ENCODE assay signal across 13 cellular contexts in genomic region chr17:66963521-66964082, GRCh38. TPM values are rescaled to one million over a fixed set of nuclear protein-coding genes. Genes with fewer than 3 reads are reported as not detected.
DNase-seq lines count a peak whose midpoint lies in the region; ATAC-seq, FAIRE-seq and TF ChIP-seq lines count a peak whose summit lies in the region.
"Had no signal": no experiment of that assay in that cellular context is flagged by ENCODE, and none has a peak within 500 bp of the region (broad histone marks: within the 10 kb centered on the region; RNA-seq: fewer than 3 reads in every experiment).

No MANE protein-coding gene starts in this region.

- 67% methylated on average over 11 of the region's 11 CpGs for WGBS in SK-N-SH (ENCODE audit: low lambda C conversion rate)

- H3K4me2 ChIP-seq in SK-N-SH (peak overlapping the region; percentile 67; the same call in 1 of the 2 replicates), endothelial cell of umbilical vein (ENCODE audit: insufficient read depth, low read length) (no peak overlapping the region)

- H2AFZ ChIP-seq in SK-N-SH (ENCODE audit: low read depth) (peak overlapping the region; percentile 71; the same call in 1 of the 2 replicates), endothelial cell of umbilical vein (ENCODE audit: low read depth, low read length) (no peak overlapping the region)

- H3K27me3 ChIP-seq in SK-N-SH (ENCODE audit: insufficient read depth) (no peaks in the 10 kb centered on the region), Panc1 (ENCODE audit: control insufficient read depth, insufficient read depth, low read length) (no peaks in the 10 kb centered on the region), endothelial cell of umbilical vein (ENCODE audit: control insufficient read depth in 2 of 2, insufficient read depth in 2 of 2, low read length in 2 of 2) (peaks cover 52 to 54% of the 10 kb centered on the region in 2 experiments)

- dilution Hi-C loops in endothelial cell of umbilical vein (cut with MboI; ENCODE audit: extremely low pct_ligation_motif_present, low sequenced_read_pairs) = no loop called here

- H3K79me2 ChIP-seq in SK-N-SH (ENCODE audit: insufficient read depth) (peaks cover 15% of the 10 kb centered on the region; the same call in 1 of the 2 replicates), endothelial cell of umbilical vein (ENCODE audit: control insufficient read depth, insufficient read depth, low read length) (no peaks in the 10 kb centered on the region)

- peaks cover 4% of the 10 kb centered on the region for H3F3A ChIP-seq in SK-N-SH (replicated peaks; ENCODE audit: insufficient read depth)

- H3K9me1 ChIP-seq in endothelial cell of umbilical vein (replicated peaks; ENCODE audit: control insufficient read depth, extremely low read depth, insufficient read depth, low read length) = no peaks in the 10 kb centered on the region

- no peak overlapping the region for H3K27ac Mint-ChIP-seq in osteocyte (ENCODE audit: unreplicated experiment)

- H3K9me2 ChIP-seq in SK-N-SH = no peaks in the 10 kb centered on the region

- no peak for TF ChIP-seq RAD21 in SK-N-SH (IDR thresholded peaks at IDR 0.05; ENCODE audit: low read length)

- no peak for FAIRE-seq in endothelial cell of umbilical vein (lab: Jason Lieb, UNC)
- FAIRE-seq: G401.6 had no signal

- TF ChIP-seq CTCF in SK-N-SH (IDR thresholded peaks at IDR 0.05) (no peak), Panc1 (IDR thresholded peaks at IDR 0.05) (no peak), endothelial cell of umbilical vein (IDR thresholded peaks at IDR 0.05; ENCODE audit: extremely low read depth in 1 of 2, insufficient read depth in 1 of 2, low read depth in 1 of 2, low read length in 2 of 2) (no peak), osteocyte (IDR thresholded peaks at IDR 0.05) (no peak)

- peak overlapping the region; percentile 73 for H3K4me3 Mint-ChIP-seq in osteocyte (ENCODE audit: unreplicated experiment)

- BruUV-seq in Panc1 (replicated peaks; lab: Mats Ljungman, UMichigan) (TSS peak; percentile 81), endothelial cell of umbilical vein (replicated peaks; lab: Mats Ljungman, UMichigan) (no TSS peak)

- H3K4me1 ChIP-seq in SK-N-SH (ENCODE audit: control insufficient read depth in 1 of 2, insufficient read depth in 2 of 2, low read depth in 1 of 2, low read length in 1 of 2) (peaks cover 0 to 59% of the 10 kb centered on the region in 2 experiments; a peak in 2 of 4 replicates), Panc1 (ENCODE audit: control insufficient read depth, insufficient read depth, low read length) (peaks cover 34% of the 10 kb centered on the region), endothelial cell of umbilical vein (ENCODE audit: control insufficient read depth, extremely low read depth, insufficient read depth, low read length) (no peaks in the 10 kb centered on the region)
- H3K4me1 ChIP-seq: HAP-1 had no signal

- H3K9me3 ChIP-seq in SK-N-SH (no peaks in the 10 kb centered on the region), Panc1 (ENCODE audit: control insufficient read depth, insufficient read depth, low read depth, low read length) (no peaks in the 10 kb centered on the region), endothelial cell of umbilical vein (replicated peaks; ENCODE audit: control insufficient read depth, insufficient read depth, low read length) (no peaks in the 10 kb centered on the region)
- H3K9me3 ChIP-seq: HAP-1 had no signal

- POLR2A ChIA-PET in SK-N-SH (lab: Yijun Ruan, JAX) (interaction anchor here (0.7 to 5.8 kb wide), 10 partner anchors 9 to 195 kb away, joined by 3 to 95 read pairs (median 4); no protein-coding TSS in a partner anchor), Panc1 (lab: Charles Lee) (no interaction called here), endothelial cell of umbilical vein (lab: Charles Lee) (no interaction called here)

- intact Hi-C loops in Panc1 (cut with micrococcal nuclease; ENCODE audit: unreplicated experiment) = no loop called here
- intact Hi-C loops in endothelial cell of umbilical vein (cut with micrococcal nuclease) = no loop called here

- DNase-seq in SK-N-SH (peak; percentile 65), Panc1 (ENCODE audit: low read depth, low spot score) (no peak), endothelial cell of umbilical vein (ENCODE audit: low read depth, low spot score) (no peak), osteocyte (ENCODE audit: extremely low spot score, unreplicated experiment) (no peak), NCI-H2196 (lab: John Stamatoyannopoulos, UW; ENCODE audit: unreplicated experiment) (no peak), GM19238 (ENCODE audit: insufficient read length, low spot score) (no peak)
- DNase-seq in activated effector memory CD4-positive, alpha-beta T cell treated with Interleukin-2 at 50 U/mL for 16 hours = no peak
- DNase-seq: activated effector memory CD4-positive, alpha-beta T cell treated with anti-CD3 and anti-CD28 coated beads, Interleukin-2, amount 50 U/mL, for 16 hours had no signal

- no peak for ATAC-seq in SK-N-SH treated with all-trans-retinoic acid at 6 μM for 48 hours
- peak; percentile 32; the same call in 1 of the 2 replicates for ATAC-seq in Panc1

- H4K20me1 ChIP-seq in SK-N-SH (ENCODE audit: insufficient read depth) (peaks cover 18% of the 10 kb centered on the region), endothelial cell of umbilical vein (replicated peaks; ENCODE audit: control insufficient read depth, extremely low read depth, insufficient read depth, low read length) (no peaks in the 10 kb centered on the region)

- H3K36me3 ChIP-seq in SK-N-SH (replicated peaks in 1 of 2; ENCODE audit: control insufficient read depth in 1 of 2, insufficient read depth in 2 of 2, low read length in 1 of 2) (no peaks in the 10 kb centered on the region), Panc1 (ENCODE audit: control insufficient read depth, insufficient read depth, low read length) (no peaks in the 10 kb centered on the region), endothelial cell of umbilical vein (ENCODE audit: control insufficient read depth in 2 of 2, extremely low read depth in 1 of 2, insufficient read depth in 2 of 2, low read length in 2 of 2) (no peaks in the 10 kb centered on the region)
- H3K36me3 ChIP-seq: HAP-1 had no signal

- no peak for TF ChIP-seq EP300 in SK-N-SH (IDR thresholded peaks at IDR 0.05; ENCODE audit: borderline replicate concordance in 1 of 2, low read depth in 1 of 2, low read length in 1 of 2)

- CTCF ChIA-PET in SK-N-SH (lab: Yijun Ruan, JAX) = interaction anchor here (0.8 to 1.4 kb wide), 2 partner anchors 57 to 67 kb away, joined by 3 to 5 read pairs; no protein-coding TSS in a partner anchor
- CTCF ChIA-PET in Panc1 (lab: Charles Lee) = no interaction called here
- CTCF ChIA-PET in endothelial cell of umbilical vein (lab: Charles Lee) = no interaction called here

- H3K9ac ChIP-seq in SK-N-SH (no peak overlapping the region), endothelial cell of umbilical vein (replicated peaks; ENCODE audit: extremely low read depth, insufficient read depth, low read length) (no peak overlapping the region)

- no peak for TF ChIP-seq POLR2A in endothelial cell of umbilical vein (IDR thresholded peaks at IDR 0.05; ENCODE audit: low read depth, low read length)

- peaks cover 8% of the 10 kb centered on the region for H3K4me1 Mint-ChIP-seq in osteocyte (ENCODE audit: unreplicated experiment)

- peak overlapping the region in 1 of 2 experiments; percentile 89; a peak in 2 of 4 replicates for H3K27ac ChIP-seq in SK-N-SH (ENCODE audit: low read depth in 2 of 2, low read length in 1 of 2)
- peak overlapping the region; percentile 82 for H3K27ac ChIP-seq in Panc1 (ENCODE audit: low read length)
- no peak overlapping the region for H3K27ac ChIP-seq in endothelial cell of umbilical vein (ENCODE audit: insufficient read depth, low read depth, low read length)

- H3K36me3 Mint-ChIP-seq in osteocyte (ENCODE audit: unreplicated experiment) = no peaks in the 10 kb centered on the region

- peaks cover 21% of the 10 kb centered on the region for H3K27me3 Mint-ChIP-seq in osteocyte (ENCODE audit: unreplicated experiment)

- in situ Hi-C loops in Panc1 (cut with HindIII; ENCODE audit: low pct_unique_long_range_greater_than_20kb, low sequenced_read_pairs) = no loop called here

- H3K4me3 ChIP-seq in SK-N-SH (ENCODE audit: low read depth in 2 of 2, low read length in 1 of 2) = peak overlapping the region; percentile 32 to 50
- peak overlapping the region; percentile 48 to 66 for H3K4me3 ChIP-seq in Panc1 (ENCODE audit: low read depth in 2 of 2, low read length in 2 of 2)
- H3K4me3 ChIP-seq in endothelial cell of umbilical vein (replicated peaks in 1 of 3; ENCODE audit: insufficient read depth in 1 of 3, low read depth in 1 of 3, low read length in 3 of 3) = no peak overlapping the region
- H3K4me3 ChIP-seq: HAP-1 had no signal

- H3K9me3 Mint-ChIP-seq in osteocyte (ENCODE audit: unreplicated experiment) = no peaks in the 10 kb centered on the region

TF ChIP-seq in SK-N-SH, 30 proteins besides CTCF, POLR2A, EP300 and RAD21 (continues in another document):
- TF ChIP-seq MXI1 (IDR thresholded peaks at IDR 0.05; ENCODE audit: low read depth, low read length) (no peak), YY1 (IDR thresholded peaks at IDR 0.05; ENCODE audit: low read depth) (no peak), POLR2AphosphoS5 (IDR thresholded peaks at IDR 0.05; ENCODE audit: low read depth, low read length) (no peak)

TF ChIP-seq in SK-N-SH treated with all-trans-retinoic acid at 6 μM for 48 hours, 23 proteins besides CTCF, POLR2A, EP300 and RAD21:
- TF ChIP-seq BACH2 (CRISPR knock-in tag; IDR thresholded peaks at IDR 0.05; ENCODE audit: borderline replicate concordance) = no peak

TF ChIP-seq in endothelial cell of umbilical vein, 7 proteins besides CTCF, POLR2A, EP300 and RAD21 (continues in another document):
- TF ChIP-seq EZH2 (IDR thresholded peaks at IDR 0.05; ENCODE audit: borderline replicate concordance, low read depth, low read length, severe bottlenecking) = peak; percentile 54
- TF ChIP-seq GATA2 (IDR thresholded peaks at IDR 0.05; ENCODE audit: insufficient read depth, insufficient read length, low read depth, low read length) = no peak
- TF ChIP-seq JUN (IDR thresholded peaks at IDR 0.05; ENCODE audit: borderline replicate concordance, insufficient read depth, insufficient read length, low read depth) = no peak

RNA-seq across cellular contexts. Expression of gene CACNG4, which starts 0.9 kb away (rescaled TPM):
- 12.4 and 13.2 TPM in 2 replicates for polyA plus RNA-seq in SK-N-SH (2012; rRNA removed)
- 9.9 and 16.7 TPM in 2 replicates for polyA plus RNA-seq in SK-N-SH (2012; cell fraction: cytosol; rRNA removed)
- polyA plus RNA-seq in SK-N-SH (2012; cell fraction: nucleus; rRNA removed) = 7.9 and 9.8 TPM in 2 replicates
- total RNA-seq in Panc1 (2021; ENCODE audit: unreplicated experiment) = 40.3 TPM
- polyA plus RNA-seq in Panc1 (2012; ENCODE audit: insufficient read length) = 37.7 TPM
- total RNA-seq in endothelial cell of umbilical vein = not detected in 2 replicates
- not detected in 2 replicates for polyA plus RNA-seq in endothelial cell of umbilical vein
- polyA plus RNA-seq in endothelial cell of umbilical vein (2011; cell fraction: cytosol; rRNA removed) = 0.01 TPM in 1 of 2 replicates, not detected in the other
- not detected in 2 replicates for polyA plus RNA-seq in endothelial cell of umbilical vein (2011; cell fraction: nucleus; rRNA removed)
- not detected in 2 replicates for polyA plus RNA-seq in endothelial cell of umbilical vein (2012)
- not detected in 2 replicates for polyA minus RNA-seq in endothelial cell of umbilical vein
- not detected for polyA minus RNA-seq in endothelial cell of umbilical vein (2011; cell fraction: cytosol; rRNA and poly(A)+ RNA removed)
- not detected in 2 replicates for polyA minus RNA-seq in endothelial cell of umbilical vein (2011; cell fraction: nucleus; rRNA and poly(A)+ RNA removed)
- total RNA-seq in osteocyte = 5.6 TPM in 2 replicates
- total RNA-seq: dermis microvascular lymphatic vessel endothelial cell, mucosa of gallbladder had no signal

Comparison
In these comparisons a context has a peak if more than half of its experiments do, and no peak if none do; other contexts are left out.
1. H3K4me3 ChIP-seq: peak in SK-N-SH (2 of 2) and Panc1 (2 of 2); none in endothelial cell of umbilical vein (0 of 3).